8 cellular contexts compared by ENCODE assay signal in genomic region chr17:21550031-21550430, GRCh38.
DNase-seq lines count a peak whose midpoint lies in the region; FAIRE-seq and TF ChIP-seq lines count a peak whose summit lies in the region.
"Not testable (repeated sequence)": the region's sequence is repeated elsewhere in the genome, so short reads cannot be mapped to it uniquely, and the experiment has no call there.

No MANE protein-coding gene starts in this region.

- intact Hi-C loops in endothelial cell of umbilical vein (cut with micrococcal nuclease): loop anchor here (2.0 to 10.0 kb wide), 2 partner anchors 507 to 1395 kb away; partner anchors contain the start of gene USP22
- intact Hi-C loops in sigmoid colon (cut with DNase I): not testable (repeated sequence)

- H3K4me3 ChIP-seq in Karpas-422 (ENCODE audit: low read length): not testable (repeated sequence)
- peak overlapping the region; percentile 70 for H3K4me3 ChIP-seq in WI38 (ENCODE audit: low read depth, low read length)
- H3K4me3 ChIP-seq in endothelial cell of umbilical vein (replicated peaks in 1 of 3; ENCODE audit: insufficient read depth in 1 of 3, low read depth in 1 of 3, low read length in 3 of 3): peak overlapping the region in 1 of 3 experiments; percentile 54
- peak overlapping the region in 2 of 3 experiments; percentile 51 to 69 for H3K4me3 ChIP-seq in keratinocyte (ENCODE audit: control insufficient read depth in 2 of 3, extremely low read depth in 1 of 3, insufficient read depth in 2 of 3, low read depth in 1 of 3, low read length in 3 of 3)
- H3K4me3 ChIP-seq in sigmoid colon: peak overlapping the region in 3 of 4 donors; percentile 47 to 81 (median 65)

- TF ChIP-seq POLR2A in endothelial cell of umbilical vein (IDR thresholded peaks at IDR 0.05; ENCODE audit: low read depth, low read length); sigmoid colon (IDR thresholded peaks at IDR 0.05): not testable (repeated sequence)

- not testable (repeated sequence) for BruUV-seq in endothelial cell of umbilical vein (replicated peaks; lab: Mats Ljungman, UMichigan)

- peaks cover 33% of the 10 kb centered on the region for H3K4me1 Mint-ChIP-seq in activated naive CD8-positive, alpha-beta T cell treated with anti-CD3 and anti-CD28 coated beads for 36 hours

- H3K4me1 ChIP-seq in Karpas-422 (ENCODE audit: low read length) (peaks cover 14% of the 10 kb centered on the region), keratinocyte (ENCODE audit: control insufficient read depth, extremely low read depth, insufficient read depth, low read length) (peaks cover 17% of the 10 kb centered on the region), sigmoid colon (peaks cover 0 to 33% (median 26%) of the 10 kb centered on the region in 4 donors)
- H3K4me1 ChIP-seq in endothelial cell of umbilical vein (ENCODE audit: control insufficient read depth, extremely low read depth, insufficient read depth, low read length): not testable (repeated sequence)

- peak overlapping the region; percentile 88 for H3K27ac Mint-ChIP-seq in activated naive CD8-positive, alpha-beta T cell treated with anti-CD3 and anti-CD28 coated beads for 36 hours

- DNase-seq in A172 (ENCODE audit: low spot score): peak; percentile 19
- DNase-seq in ELR (ENCODE audit: low read depth): peak; percentile 89
- DNase-seq in Karpas-422; keratinocyte (ENCODE audit: low read depth, low spot score); sigmoid colon: not testable (repeated sequence)
- peak; percentile 20 for DNase-seq in activated naive CD8-positive, alpha-beta T cell treated with anti-CD3 and anti-CD28 coated beads for 36 hours
- peak; percentile 19 for DNase-seq in endothelial cell of umbilical vein (ENCODE audit: low read depth, low spot score)

- peak overlapping the region; percentile 83 for H3K4me3 Mint-ChIP-seq in activated naive CD8-positive, alpha-beta T cell treated with anti-CD3 and anti-CD28 coated beads for 36 hours

- H3K36me3 Mint-ChIP-seq in activated naive CD8-positive, alpha-beta T cell treated with anti-CD3 and anti-CD28 coated beads for 36 hours: peaks cover 44% of the 10 kb centered on the region

- TF ChIP-seq EP300 in sigmoid colon (IDR thresholded peaks at IDR 0.05): not testable (repeated sequence)

- dilution Hi-C loops in endothelial cell of umbilical vein (cut with MboI; ENCODE audit: extremely low pct_ligation_motif_present, low sequenced_read_pairs); keratinocyte (cut with MboI; ENCODE audit: extremely low pct_ligation_motif_present, low sequenced_read_pairs): not testable (repeated sequence)

- TF ChIP-seq CTCF in WI38 (IDR thresholded peaks at IDR 0.05; ENCODE audit: low read depth, low read length); endothelial cell of umbilical vein (IDR thresholded peaks at IDR 0.05; ENCODE audit: extremely low read depth in 1 of 2, insufficient read depth in 1 of 2, low read depth in 1 of 2, low read length in 2 of 2); keratinocyte (optimal IDR thresholded peaks at IDR 0.05 in 1 of 3, IDR thresholded peaks at IDR 0.05 in 1 of 3, conservative IDR thresholded peaks at IDR 0.05 in 1 of 3; ENCODE audit: extremely low read depth in 1 of 3, insufficient read depth in 2 of 3, low read length in 3 of 3); sigmoid colon (IDR thresholded peaks at IDR 0.05): not testable (repeated sequence)

- not testable (repeated sequence) for H3K27me3 ChIP-seq in Karpas-422 (ENCODE audit: low read length); endothelial cell of umbilical vein (ENCODE audit: control insufficient read depth in 2 of 2, insufficient read depth in 2 of 2, low read length in 2 of 2); keratinocyte (ENCODE audit: control insufficient read depth, extremely low read depth, insufficient read depth, low read length); sigmoid colon

- peak; percentile 43 for FAIRE-seq in endothelial cell of umbilical vein (lab: Jason Lieb, UNC)
- not testable (repeated sequence) for FAIRE-seq in keratinocyte (lab: Jason Lieb, UNC)

- H2AFZ ChIP-seq in Karpas-422 (ENCODE audit: low read length); endothelial cell of umbilical vein (ENCODE audit: low read depth, low read length); keratinocyte (ENCODE audit: control insufficient read depth, low read length): not testable (repeated sequence)

- H3K9ac ChIP-seq in Karpas-422 (ENCODE audit: low read length); endothelial cell of umbilical vein (replicated peaks; ENCODE audit: extremely low read depth, insufficient read depth, low read length): not testable (repeated sequence)
- H3K9ac ChIP-seq in keratinocyte (ENCODE audit: control insufficient read depth, extremely low read depth, insufficient read depth, low read length): peak overlapping the region; percentile 85

- H3K27me3 Mint-ChIP-seq in activated naive CD8-positive, alpha-beta T cell treated with anti-CD3 and anti-CD28 coated beads for 36 hours: peaks cover 13% of the 10 kb centered on the region

- not testable (repeated sequence) for H3K36me3 ChIP-seq in Karpas-422 (ENCODE audit: insufficient read depth, low read length); endothelial cell of umbilical vein (ENCODE audit: control insufficient read depth in 2 of 2, extremely low read depth in 1 of 2, insufficient read depth in 2 of 2, low read length in 2 of 2); keratinocyte (ENCODE audit: control insufficient read depth in 2 of 2, extremely low read depth in 1 of 2, insufficient read depth in 2 of 2, low read length in 2 of 2)
- peaks cover 0 to 17% (median 0%) of the 10 kb centered on the region in 4 donors for H3K36me3 ChIP-seq in sigmoid colon

- H4K20me1 ChIP-seq in Karpas-422 (ENCODE audit: insufficient read depth, low read depth, low read length); endothelial cell of umbilical vein (replicated peaks; ENCODE audit: control insufficient read depth, extremely low read depth, insufficient read depth, low read length); keratinocyte (ENCODE audit: control insufficient read depth, extremely low read depth, insufficient read depth, low read length): not testable (repeated sequence)

- CTCF ChIA-PET in endothelial cell of umbilical vein (lab: Charles Lee): interaction anchor here (1.1 to 2.6 kb wide), 4 partner anchors 9 to 93 kb away, joined by 4 to 10 read pairs (median 5); no protein-coding TSS in a partner anchor

- H3K4me2 ChIP-seq in Karpas-422 (ENCODE audit: low read depth, low read length, poor library complexity, severe bottlenecking) (peak overlapping the region; percentile 97), endothelial cell of umbilical vein (ENCODE audit: insufficient read depth, low read length) (peak overlapping the region; percentile 79), keratinocyte (ENCODE audit: control insufficient read depth, extremely low read depth, insufficient read depth, low read depth, low read length) (peak overlapping the region; percentile 97)

- H3K9me1 ChIP-seq in endothelial cell of umbilical vein (replicated peaks; ENCODE audit: control insufficient read depth, extremely low read depth, insufficient read depth, low read length); keratinocyte (ENCODE audit: control insufficient read depth, extremely low read depth, insufficient read depth, low read length): not testable (repeated sequence)

- POLR2A ChIA-PET in endothelial cell of umbilical vein (lab: Charles Lee): interaction anchor here (0.6 to 1.0 kb wide), 2 partner anchors 507 to 547 kb away, joined by 4 to 5 read pairs; partner anchors contain the start of gene USP22

- not testable (repeated sequence) for H3K27ac ChIP-seq in Karpas-422 (ENCODE audit: low read length); endothelial cell of umbilical vein (ENCODE audit: insufficient read depth, low read depth, low read length); sigmoid colon
- peak overlapping the region; percentile 49 for H3K27ac ChIP-seq in keratinocyte (ENCODE audit: control insufficient read depth, insufficient read depth, low read length)

- H3K9me3 Mint-ChIP-seq in activated naive CD8-positive, alpha-beta T cell treated with anti-CD3 and anti-CD28 coated beads for 36 hours: not testable (repeated sequence)

- H3K79me2 ChIP-seq in Karpas-422 (ENCODE audit: low read length); endothelial cell of umbilical vein (ENCODE audit: control insufficient read depth, insufficient read depth, low read length); keratinocyte (ENCODE audit: control insufficient read depth, insufficient read depth, low read length): not testable (repeated sequence)

- WGBS in sigmoid colon, 2 donors: 93 to 94% methylated on average over 3 of the region's 3 CpGs

- H3K9me3 ChIP-seq in Karpas-422 (ENCODE audit: low read length); endothelial cell of umbilical vein (replicated peaks; ENCODE audit: control insufficient read depth, insufficient read depth, low read length); keratinocyte (ENCODE audit: control insufficient read depth, low read depth, low read length); sigmoid colon: not testable (repeated sequence)

- not testable (repeated sequence) for H3K9me2 ChIP-seq in Karpas-422 (replicated peaks; ENCODE audit: insufficient read depth, low read length)

TF ChIP-seq in endothelial cell of umbilical vein, 7 proteins besides CTCF, POLR2A, EP300 and RAD21:
- peak; percentile 70 for TF ChIP-seq FOS (IDR thresholded peaks at IDR 0.05; ENCODE audit: borderline replicate concordance, insufficient read depth, low read length)
